ENCODE assay signal across 11 cellular contexts in the genomic region with DNA sequence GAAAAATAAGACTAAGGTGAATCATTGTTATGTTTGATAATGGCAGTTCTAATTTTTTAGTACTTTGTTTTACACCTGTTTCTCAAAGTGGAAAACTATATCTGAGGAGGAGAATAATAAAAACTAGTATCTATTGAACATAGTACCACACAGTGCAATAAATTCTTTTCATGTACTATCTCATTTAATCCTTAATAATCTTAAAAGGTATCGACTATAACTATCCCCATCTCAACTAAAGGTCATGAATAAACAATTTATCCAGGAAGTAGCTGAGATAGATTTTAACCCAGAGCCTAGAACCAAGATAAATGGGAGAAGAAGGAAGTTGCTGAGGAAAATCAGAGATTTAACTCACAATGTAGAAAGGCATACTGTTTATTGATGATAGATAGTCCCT. TPM values are rescaled to one million over a fixed set of nuclear protein-coding genes. Genes with fewer than 3 reads are reported as not detected.
DNase-seq lines count a peak whose midpoint lies in the region; ATAC-seq and TF ChIP-seq lines count a peak whose summit lies in the region.
"Had no signal": no experiment of that assay in that cellular context is flagged by ENCODE, and none has a peak within 500 bp of the region (broad histone marks: within the 10 kb centered on the region; RNA-seq: fewer than 3 reads in every experiment).

No MANE protein-coding gene starts in this region.

- WGBS in upper lobe of left lung, 2 donors = 63 to 66% methylated on average over 1 of the region's 1 CpG

- intact Hi-C loops in lower lobe of right lung (cut with DNase I) = no loop called here

- H3K9me3 ChIP-seq in lower lobe of right lung = no peaks in the 10 kb centered on the region
- no peaks in the 10 kb centered on the region for H3K9me3 ChIP-seq in upper lobe of left lung

- in situ Hi-C loops in astrocyte of the cerebellum (cut with HindIII; ENCODE audit: low sequenced_read_pairs) = no loop called here

- H3K4me3 ChIP-seq in astrocyte of the cerebellum (ENCODE audit: low read depth, low read length) = peak overlapping the region; percentile 63
- peak overlapping the region; percentile 90 for H3K4me3 ChIP-seq in lower lobe of right lung
- peak overlapping the region in 3 of 4 donors; percentile 67 to 95 (median 83) for H3K4me3 ChIP-seq in upper lobe of left lung

- no peaks in the 10 kb centered on the region for H3K9me3 Mint-ChIP-seq in activated naive CD4-positive, alpha-beta T cell treated with anti-CD3 and anti-CD28 coated beads, Interleukin-2, amount 50 U/mL, for 24 hours

- TF ChIP-seq CTCF in astrocyte of the cerebellum (IDR thresholded peaks at IDR 0.05; ENCODE audit: low read depth, low read length, missing control alignments) = no peak
- TF ChIP-seq CTCF in lower lobe of right lung (IDR thresholded peaks at IDR 0.05) = no peak
- TF ChIP-seq CTCF in upper lobe of left lung (IDR thresholded peaks at IDR 0.05) = no peak

- H3K27me3 Mint-ChIP-seq in activated naive CD4-positive, alpha-beta T cell treated with anti-CD3 and anti-CD28 coated beads, Interleukin-2, amount 50 U/mL, for 24 hours = no peaks in the 10 kb centered on the region

- TF ChIP-seq EP300 in upper lobe of left lung (IDR thresholded peaks at IDR 0.05) = no peak

- H3K4me1 Mint-ChIP-seq in activated naive CD4-positive, alpha-beta T cell treated with anti-CD3 and anti-CD28 coated beads, Interleukin-2, amount 50 U/mL, for 24 hours = peaks cover 76% of the 10 kb centered on the region

- H3K4me3 Mint-ChIP-seq in activated naive CD4-positive, alpha-beta T cell treated with anti-CD3 and anti-CD28 coated beads, Interleukin-2, amount 50 U/mL, for 24 hours = peak overlapping the region; percentile 72

- no peak for DNase-seq in activated naive CD4-positive, alpha-beta T cell (lab: John Stamatoyannopoulos, UW)
- DNase-seq in astrocyte of the cerebellum (ENCODE audit: low read depth) (no peak), lower lobe of right lung (no peak), upper lobe of left lung (no peak), midbrain (lab: John Stamatoyannopoulos, UW) (no peak)
- no peak for DNase-seq in effector CD8-positive, alpha-beta T cell (lab: John Stamatoyannopoulos, UW)
- DNase-seq: activated naive CD4-positive, alpha-beta T cell treated with anti-CD3 and anti-CD28 coated beads, Interleukin-2, amount 50 U/mL, for 16 hours; NCI-H1048; SIG-M5 had no signal

- H3K27ac ChIP-seq in lower lobe of right lung (no peak overlapping the region), upper lobe of left lung (no peak overlapping the region)

- H3K27me3 ChIP-seq in lower lobe of right lung (ENCODE audit: low read depth) = no peaks in the 10 kb centered on the region
- H3K27me3 ChIP-seq in upper lobe of left lung = no peaks in the 10 kb centered on the region

- H3K4me1 ChIP-seq in lower lobe of right lung (peaks cover 77% of the 10 kb centered on the region), upper lobe of left lung (peaks cover 38 to 59% (median 46%) of the 10 kb centered on the region in 4 donors)

- H3K36me3 ChIP-seq in lower lobe of right lung (no peaks in the 10 kb centered on the region), upper lobe of left lung (no peaks in the 10 kb centered on the region)

- ATAC-seq in lower lobe of right lung (no peak), upper lobe of left lung (ENCODE audit: low FRiP score in 2 of 2) (no peak), GM21825 (IDR thresholded peaks at IDR 0.05; ENCODE audit: unreplicated experiment) (no peak)

- no peak for TF ChIP-seq POLR2A in upper lobe of left lung (IDR thresholded peaks at IDR 0.05)

- peaks cover 4% of the 10 kb centered on the region for H3K36me3 Mint-ChIP-seq in activated naive CD4-positive, alpha-beta T cell treated with anti-CD3 and anti-CD28 coated beads, Interleukin-2, amount 50 U/mL, for 24 hours

- H3K27ac Mint-ChIP-seq in activated naive CD4-positive, alpha-beta T cell treated with anti-CD3 and anti-CD28 coated beads, Interleukin-2, amount 50 U/mL, for 24 hours = peak overlapping the region; percentile 93

RNA-seq across cellular contexts. Expression of gene CHIC2, which starts 2.5 kb away (rescaled TPM):
- total RNA-seq in lower lobe of right lung = 30.1 TPM
- 10 to 100 TPM; 22.5 to 93.2 (median 37.6) TPM for total RNA-seq in upper lobe of left lung

RNA-seq across cellular contexts. Expression of gene GSX2, which starts 38.1 kb away (rescaled TPM):
- total RNA-seq in lower lobe of right lung (not detected), upper lobe of left lung (not detected)
